18 cellular contexts compared by ENCODE assay signal in genomic region chr2:137938204-137938603, GRCh38. TPM values are rescaled to one million over a fixed set of nuclear protein-coding genes. Genes with fewer than 3 reads are reported as not detected.
DNase-seq lines count a peak whose midpoint lies in the region; ATAC-seq and TF ChIP-seq lines count a peak whose summit lies in the region.
"Had no signal": no experiment of that assay in that cellular context is flagged by ENCODE, and none has a peak within 500 bp of the region (broad histone marks: within the 10 kb centered on the region; RNA-seq: fewer than 3 reads in every experiment).

No MANE protein-coding gene starts in this region.

- no peak overlapping the region for H3K4me3 ChIP-seq in fibroblast of the aortic adventitia (ENCODE audit: low read depth, low read length)
- H3K4me3 ChIP-seq in MG63 = no peak overlapping the region
- H3K4me3 ChIP-seq: gastroesophageal sphincter, suprapubic skin, vagina had no signal

- H3K27me3 ChIP-seq in MG63 = no peaks in the 10 kb centered on the region
- H3K27me3 ChIP-seq: gastroesophageal sphincter, suprapubic skin, vagina had no signal

- H3K9me3 Mint-ChIP-seq in activated naive CD4-positive, alpha-beta T cell treated with anti-CD3 and anti-CD28 coated beads, Interleukin-2, amount 10 ng/mL, durations not matched to agents 7 days and 5 days = no peaks in the 10 kb centered on the region
- H3K9me3 Mint-ChIP-seq in activated naive CD4-positive, alpha-beta T cell treated with anti-CD3 and anti-CD28 coated beads, Interleukin-2, amount 50 U/mL, for 72 hours = peaks cover 6 to 8% of the 10 kb centered on the region in 2 donors
- H3K9me3 Mint-ChIP-seq in T-cell = peaks cover 0 to 4% (median 0%) of the 10 kb centered on the region in 3 donors

- H3K36me3 Mint-ChIP-seq in activated naive CD4-positive, alpha-beta T cell treated with anti-CD3 and anti-CD28 coated beads, Interleukin-2, amount 10 ng/mL, durations not matched to agents 7 days and 5 days = no peaks in the 10 kb centered on the region
- no peaks in the 10 kb centered on the region for H3K36me3 Mint-ChIP-seq in activated naive CD4-positive, alpha-beta T cell treated with anti-CD3 and anti-CD28 coated beads, Interleukin-2, amount 50 U/mL, for 72 hours
- no peaks in the 10 kb centered on the region for H3K36me3 Mint-ChIP-seq in T-cell

- CTCF ChIA-PET in activated naive CD4-positive, alpha-beta T cell treated with anti-CD3 and anti-CD28 coated beads, Interleukin-2, amount 10 ng/mL, durations not matched to agents 7 days and 5 days (lab: Charles Lee) = interaction anchor here (1.2 kb wide), 1 partner anchor 10 kb away, joined by 3 read pairs; no protein-coding TSS in a partner anchor
- CTCF ChIA-PET in T-cell (lab: Charles Lee) = no interaction called here

- H3K27me3 Mint-ChIP-seq in activated naive CD4-positive, alpha-beta T cell treated with anti-CD3 and anti-CD28 coated beads, Interleukin-2, amount 10 ng/mL, durations not matched to agents 7 days and 5 days = no peaks in the 10 kb centered on the region
- H3K27me3 Mint-ChIP-seq in T-cell = no peaks in the 10 kb centered on the region

- no peak for DNase-seq in activated naive CD4-positive, alpha-beta T cell treated with anti-CD3 and anti-CD28 coated beads, Interleukin-2, amount 10 ng/mL, durations not matched to agents 7 days and 5 days
- DNase-seq in activated naive CD4-positive, alpha-beta T cell treated with anti-CD3 and anti-CD28 coated beads, Interleukin-2, amount 50 U/mL, for 72 hours (ENCODE audit: low spot score in 2 of 2) = no peak
- DNase-seq in amniotic epithelial cell (ENCODE audit: low read depth) (peak; percentile 97), fibroblast of the aortic adventitia (ENCODE audit: low read depth) (peak; percentile 87), stromal cell of bone marrow (ENCODE audit: low read depth) (peak; percentile 65), MG63 (no peak), T-cell (no peak)
- DNase-seq: activated gamma-delta T cell, GF-D8, PC-3, retina, T-helper 17 cell, WERI-Rb-1 had no signal

- TF ChIP-seq CTCF in fibroblast of the aortic adventitia (IDR thresholded peaks at IDR 0.05; ENCODE audit: insufficient read depth, low read length) = no peak

- POLR2A ChIA-PET in T-cell (lab: Charles Lee) = no interaction called here

- no peaks in the 10 kb centered on the region; the same call in 1 of the 2 replicates for H3K9me3 ChIP-seq in MG63
- H3K9me3 ChIP-seq: gastroesophageal sphincter, suprapubic skin, vagina had no signal

- ATAC-seq in activated naive CD4-positive, alpha-beta T cell treated with anti-CD3 and anti-CD28 coated beads, Interleukin-2, amount 50 U/mL, for 72 hours = no peak
- ATAC-seq in GM21825 (IDR thresholded peaks at IDR 0.05; ENCODE audit: unreplicated experiment) (no peak), T-cell (replicated peaks in 1 of 4) (no peak)
- ATAC-seq: gastroesophageal sphincter, PC-3, T-helper 17 cell had no signal

- H3K4me1 Mint-ChIP-seq in activated naive CD4-positive, alpha-beta T cell treated with anti-CD3 and anti-CD28 coated beads, Interleukin-2, amount 10 ng/mL, durations not matched to agents 7 days and 5 days = no peaks in the 10 kb centered on the region
- H3K4me1 Mint-ChIP-seq in T-cell = no peaks in the 10 kb centered on the region
- H3K4me1 Mint-ChIP-seq: T-helper 17 cell had no signal

- H3K27ac Mint-ChIP-seq in activated naive CD4-positive, alpha-beta T cell treated with anti-CD3 and anti-CD28 coated beads, Interleukin-2, amount 10 ng/mL, durations not matched to agents 7 days and 5 days = peak overlapping the region; percentile 55
- no peak overlapping the region for H3K27ac Mint-ChIP-seq in activated naive CD4-positive, alpha-beta T cell treated with anti-CD3 and anti-CD28 coated beads, Interleukin-2, amount 50 U/mL, for 72 hours
- no peak overlapping the region for H3K27ac Mint-ChIP-seq in T-cell
- H3K27ac Mint-ChIP-seq: T-helper 17 cell had no signal

- H3K4me3 Mint-ChIP-seq in activated naive CD4-positive, alpha-beta T cell treated with anti-CD3 and anti-CD28 coated beads, Interleukin-2, amount 10 ng/mL, durations not matched to agents 7 days and 5 days = no peak overlapping the region
- no peak overlapping the region for H3K4me3 Mint-ChIP-seq in T-cell
- H3K4me3 Mint-ChIP-seq: neural crest cell, T-helper 17 cell had no signal

- no peaks in the 10 kb centered on the region for H3K36me3 ChIP-seq in MG63
- H3K36me3 ChIP-seq: gastroesophageal sphincter, suprapubic skin, vagina, WERI-Rb-1 had no signal

RNA-seq across cellular contexts. Expression of gene HNMT, which starts 26.1 kb away (rescaled TPM):
- total RNA-seq in activated naive CD4-positive, alpha-beta T cell treated with anti-CD3 and anti-CD28 coated beads, Interleukin-2, amount 50 U/mL, for 72 hours = not detected
- total RNA-seq in fibroblast of the aortic adventitia (ENCODE audit: low replicate concordance) (32.2 and 47.8 TPM in 2 replicates), T-cell (under 1 TPM in 3 of 5 donors, not detected in 2; 0.15 to 0.39 (median 0.22) TPM)
- not detected in 2 replicates for total RNA-seq in MG63 (2014; rRNA removed; shearing (Covaris generic); ENCODE audit: low replicate concordance)

Comparison
In these comparisons a context has a peak if more than half of its experiments do, and no peak if none do; other contexts are left out.
1. DNase-seq: peak in amniotic epithelial cell (single experiment), fibroblast of the aortic adventitia (single experiment) and stromal cell of bone marrow (single experiment); none in activated naive CD4-positive, alpha-beta T cell treated with anti-CD3 and anti-CD28 coated beads, Interleukin-2, amount 10 ng/mL, durations not matched to agents 7 days and 5 days (single experiment), activated naive CD4-positive, alpha-beta T cell treated with anti-CD3 and anti-CD28 coated beads, Interleukin-2, amount 50 U/mL, for 72 hours (0 of 2), MG63 (single experiment) and T-cell (0 of 34).
2. RNA of gene HNMT, which starts 26.1 kb away (total RNA-seq): 32.2 to 47.8 TPM in fibroblast of the aortic adventitia; 0.15 to 0.39 TPM in T-cell, not detected in activated naive CD4-positive, alpha-beta T cell treated with anti-CD3 and anti-CD28 coated beads, Interleukin-2, amount 50 U/mL, for 72 hours and not detected in MG63; every median in the first group is over 10 times any median in the second.